In the genomic region with DNA sequence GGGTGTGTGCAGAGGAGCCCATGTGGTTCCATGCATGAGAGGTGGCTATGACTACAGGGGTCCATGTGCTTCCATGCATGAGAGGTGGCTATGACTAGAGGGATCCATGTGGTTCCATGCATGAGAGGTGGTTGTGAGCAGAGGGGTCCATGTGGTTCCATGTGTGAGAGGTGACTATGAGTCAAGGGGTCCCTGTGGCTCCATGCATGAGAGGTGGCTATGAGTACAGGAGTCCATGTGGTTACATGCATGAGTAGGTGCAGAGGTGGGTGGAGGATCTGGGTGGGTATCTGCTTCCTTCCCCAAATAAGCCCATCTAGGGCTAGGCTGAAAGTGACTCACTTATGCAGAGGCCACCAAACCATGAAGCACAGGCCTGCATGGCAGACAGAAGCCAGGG, we compare ENCODE assay signal across 11 cellular contexts.
A peak's percentile ranks its signal among the peaks of the same experiment; 100 is the strongest.
DNase-seq lines count a peak whose midpoint lies in the region; ATAC-seq and TF ChIP-seq lines count a peak whose summit lies in the region.
"Had no signal": no experiment of that assay in that cellular context is flagged by ENCODE, and none has a peak within 500 bp of the region (broad histone marks: within the 10 kb centered on the region; RNA-seq: fewer than 3 reads in every experiment).

No MANE protein-coding gene starts in this region.

- intact Hi-C loops in mucosa of descending colon (cut with DNase I, micrococcal nuclease), result no loop called here

- ATAC-seq in HG03442 (IDR thresholded peaks at IDR 0.05; ENCODE audit: unreplicated experiment), result peak; percentile 68
- peak; percentile 56 for ATAC-seq in mucosa of descending colon
- no peak for ATAC-seq in GM18520 (IDR thresholded peaks at IDR 0.05; ENCODE audit: unreplicated experiment)
- no peak for ATAC-seq in HG02840 (IDR thresholded peaks at IDR 0.05; ENCODE audit: low FRiP score, unreplicated experiment)
- ATAC-seq: left lung had no signal

- CTCF ChIA-PET in GM10248 (lab: Yijun Ruan, JAX), result interaction anchor here (1.2 to 1.5 kb wide), 2 partner anchors 124 to 215 kb away, joined by 3 read pairs; no protein-coding TSS in a partner anchor

- H3K36me3 ChIP-seq in mucosa of descending colon (ENCODE audit: low read depth), result no peaks in the 10 kb centered on the region

- peak; percentile 29 for DNase-seq in GM10248 (ENCODE audit: extremely low spot score)
- peak; percentile 32 for DNase-seq in GM20000 (ENCODE audit: low spot score)
- DNase-seq in mucosa of descending colon, result no peak
- DNase-seq in HPDE6-E6E7 (ENCODE audit: extremely low spot score), result no peak
- no peak for DNase-seq in stimulated activated CD4-positive, alpha-beta T cell treated with anti-CD3 and anti-CD28 coated beads, Interleukin-2, amount 100 ng/mL, for 48 hours
- DNase-seq: CD4-positive, alpha-beta T cell; left lung; SW 1271 had no signal

- no peaks in the 10 kb centered on the region for H3K4me1 ChIP-seq in mucosa of descending colon (ENCODE audit: low read depth)

- no peaks in the 10 kb centered on the region for H3K9me3 ChIP-seq in mucosa of descending colon
- H3K9me3 ChIP-seq: left lung had no signal

- POLR2A ChIA-PET in GM10248 (lab: Yijun Ruan, JAX), result no interaction called here

- no peak for TF ChIP-seq CTCF in GM10248 (IDR thresholded peaks at IDR 0.05; ENCODE audit: control extremely low read depth, extremely low read depth, low read depth, missing control alignments)
- TF ChIP-seq CTCF in GM20000 (IDR thresholded peaks at IDR 0.05; ENCODE audit: extremely low read depth, missing control alignments), result no peak
- TF ChIP-seq CTCF in mucosa of descending colon (IDR thresholded peaks at IDR 0.05), result no peak

- no peak overlapping the region for H3K4me3 ChIP-seq in mucosa of descending colon
- H3K4me3 ChIP-seq: left lung had no signal

Comparison
In these comparisons a context has a peak if more than half of its experiments do, and no peak if none do; other contexts are left out.
1. DNase-seq: peak in GM10248 (single experiment) and GM20000 (single experiment); none in mucosa of descending colon (0 of 3), HPDE6-E6E7 (single experiment) and stimulated activated CD4-positive, alpha-beta T cell treated with anti-CD3 and anti-CD28 coated beads, Interleukin-2, amount 100 ng/mL, for 48 hours (0 of 2).
2. ATAC-seq: peak in HG03442 (single experiment) and mucosa of descending colon (single experiment); none in GM18520 (single experiment) and HG02840 (single experiment).